In the genomic region with DNA sequence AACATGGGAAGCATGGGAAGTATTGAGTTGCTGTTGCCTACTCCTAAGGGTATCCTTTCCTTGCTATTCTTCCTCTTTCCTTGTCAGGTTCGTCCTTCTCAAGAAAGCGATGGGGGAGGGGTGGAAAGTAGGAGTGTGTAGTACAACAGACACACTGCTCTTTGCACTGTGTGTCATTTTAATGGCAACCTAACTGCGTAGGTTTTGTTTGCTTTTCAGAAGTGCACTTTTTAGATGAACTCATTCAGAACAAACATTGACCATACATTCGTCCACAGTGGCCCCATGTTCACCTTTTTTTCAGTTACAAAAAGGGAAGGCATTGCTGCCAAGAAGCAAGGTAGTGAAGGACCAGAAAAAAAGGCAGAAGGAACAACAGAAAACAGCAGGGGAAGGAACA, we compare ENCODE assay signal across 1 cellular context.
TF ChIP-seq lines count a peak whose summit lies in the region.

No MANE protein-coding gene starts in this region.

TF ChIP-seq in HepG2, 621 proteins besides CTCF, POLR2A, EP300 and RAD21 (continued from another document and continues in another):
- TF ChIP-seq ZBTB40 (IDR thresholded peaks at IDR 0.05) (no peak), ZBTB40 (CRISPR knock-in tag; IDR thresholded peaks at IDR 0.05) (no peak), NFKBIZ (CRISPR knock-in tag; IDR thresholded peaks at IDR 0.05) (no peak), FOXP1 (IDR thresholded peaks at IDR 0.05) (no peak), FOXP1 (CRISPR knock-in tag; IDR thresholded peaks at IDR 0.05) (peak; percentile 50; the same call in 1 of the 2 replicates), MAX (IDR thresholded peaks at IDR 0.05) (no peak), SRSF9 (IDR thresholded peaks at IDR 0.05; ENCODE audit: borderline replicate concordance, insufficient read depth, low read depth, low read length, poor library complexity, severe bottlenecking) (no peak), GZF1 (CRISPR knock-in tag; IDR thresholded peaks at IDR 0.05) (no peak), CEBPB (IDR thresholded peaks at IDR 0.05; ENCODE audit: borderline replicate concordance, low read depth, low read length) (no peak), ZNF850 (CRISPR knock-in tag; conservative IDR thresholded peaks at IDR 0.05) (no peak), ISL2 (CRISPR knock-in tag; IDR thresholded peaks at IDR 0.05) (peak; percentile 68), DPF2 (CRISPR knock-in tag; IDR thresholded peaks at IDR 0.05; ENCODE audit: borderline replicate concordance, low read depth) (peak; percentile 45; the same call in 1 of the 2 replicates), POGZ (CRISPR knock-in tag; IDR thresholded peaks at IDR 0.05) (peak; percentile 70; the same call in 1 of the 2 replicates), AHDC1 (CRISPR knock-in tag; IDR thresholded peaks at IDR 0.05; ENCODE audit: borderline replicate concordance) (peak; percentile 65; the same call in 1 of the 2 replicates), GABPA (IDR thresholded peaks at IDR 0.05; ENCODE audit: low read depth, low read length) (no peak), GABPA (CRISPR knock-in tag; IDR thresholded peaks at IDR 0.05; ENCODE audit: low read depth) (no peak), PBX2 (CRISPR knock-in tag; IDR thresholded peaks at IDR 0.05) (no peak), PBX3 (CRISPR knock-in tag; IDR thresholded peaks at IDR 0.05; ENCODE audit: borderline replicate concordance) (no peak), SATB2 (CRISPR knock-in tag; IDR thresholded peaks at IDR 0.05) (no peak)
- TF ChIP-seq, protein P1, sequence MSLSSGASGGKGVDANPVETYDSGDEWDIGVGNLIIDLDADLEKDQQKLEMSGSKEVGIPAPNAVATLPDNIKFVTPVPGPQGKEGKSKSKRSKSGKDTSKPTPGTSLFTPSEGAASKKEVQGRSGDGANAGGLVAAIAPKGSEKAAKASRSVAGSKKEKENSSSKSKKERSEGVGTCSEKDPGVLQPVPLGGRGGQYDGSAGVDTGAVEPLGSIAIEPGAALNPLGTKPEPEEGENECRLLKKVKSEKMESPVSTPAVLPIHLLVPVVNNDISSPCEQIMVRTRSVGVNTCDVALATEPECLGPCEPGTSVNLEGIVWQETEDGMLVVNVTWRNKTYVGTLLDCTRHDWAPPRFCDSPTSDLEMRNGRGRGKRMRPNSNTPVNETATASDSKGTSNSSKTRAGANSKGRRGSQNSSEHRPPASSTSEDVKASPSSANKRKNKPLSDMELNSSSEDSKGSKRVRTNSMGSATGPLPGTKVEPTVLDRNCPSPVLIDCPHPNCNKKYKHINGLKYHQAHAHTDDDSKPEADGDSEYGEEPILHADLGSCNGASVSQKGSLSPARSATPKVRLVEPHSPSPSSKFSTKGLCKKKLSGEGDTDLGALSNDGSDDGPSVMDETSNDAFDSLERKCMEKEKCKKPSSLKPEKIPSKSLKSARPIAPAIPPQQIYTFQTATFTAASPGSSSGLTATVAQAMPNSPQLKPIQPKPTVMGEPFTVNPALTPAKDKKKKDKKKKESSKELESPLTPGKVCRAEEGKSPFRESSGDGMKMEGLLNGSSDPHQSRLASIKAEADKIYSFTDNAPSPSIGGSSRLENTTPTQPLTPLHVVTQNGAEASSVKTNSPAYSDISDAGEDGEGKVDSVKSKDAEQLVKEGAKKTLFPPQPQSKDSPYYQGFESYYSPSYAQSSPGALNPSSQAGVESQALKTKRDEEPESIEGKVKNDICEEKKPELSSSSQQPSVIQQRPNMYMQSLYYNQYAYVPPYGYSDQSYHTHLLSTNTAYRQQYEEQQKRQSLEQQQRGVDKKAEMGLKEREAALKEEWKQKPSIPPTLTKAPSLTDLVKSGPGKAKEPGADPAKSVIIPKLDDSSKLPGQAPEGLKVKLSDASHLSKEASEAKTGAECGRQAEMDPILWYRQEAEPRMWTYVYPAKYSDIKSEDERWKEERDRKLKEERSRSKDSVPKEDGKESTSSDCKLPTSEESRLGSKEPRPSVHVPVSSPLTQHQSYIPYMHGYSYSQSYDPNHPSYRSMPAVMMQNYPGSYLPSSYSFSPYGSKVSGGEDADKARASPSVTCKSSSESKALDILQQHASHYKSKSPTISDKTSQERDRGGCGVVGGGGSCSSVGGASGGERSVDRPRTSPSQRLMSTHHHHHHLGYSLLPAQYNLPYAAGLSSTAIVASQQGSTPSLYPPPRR (CRISPR knock-in tag; IDR thresholded peaks at IDR 0.05; ENCODE audit: borderline replicate concordance), result peak; percentile 71; the same call in 1 of the 2 replicates
- TF ChIP-seq, protein P2, sequence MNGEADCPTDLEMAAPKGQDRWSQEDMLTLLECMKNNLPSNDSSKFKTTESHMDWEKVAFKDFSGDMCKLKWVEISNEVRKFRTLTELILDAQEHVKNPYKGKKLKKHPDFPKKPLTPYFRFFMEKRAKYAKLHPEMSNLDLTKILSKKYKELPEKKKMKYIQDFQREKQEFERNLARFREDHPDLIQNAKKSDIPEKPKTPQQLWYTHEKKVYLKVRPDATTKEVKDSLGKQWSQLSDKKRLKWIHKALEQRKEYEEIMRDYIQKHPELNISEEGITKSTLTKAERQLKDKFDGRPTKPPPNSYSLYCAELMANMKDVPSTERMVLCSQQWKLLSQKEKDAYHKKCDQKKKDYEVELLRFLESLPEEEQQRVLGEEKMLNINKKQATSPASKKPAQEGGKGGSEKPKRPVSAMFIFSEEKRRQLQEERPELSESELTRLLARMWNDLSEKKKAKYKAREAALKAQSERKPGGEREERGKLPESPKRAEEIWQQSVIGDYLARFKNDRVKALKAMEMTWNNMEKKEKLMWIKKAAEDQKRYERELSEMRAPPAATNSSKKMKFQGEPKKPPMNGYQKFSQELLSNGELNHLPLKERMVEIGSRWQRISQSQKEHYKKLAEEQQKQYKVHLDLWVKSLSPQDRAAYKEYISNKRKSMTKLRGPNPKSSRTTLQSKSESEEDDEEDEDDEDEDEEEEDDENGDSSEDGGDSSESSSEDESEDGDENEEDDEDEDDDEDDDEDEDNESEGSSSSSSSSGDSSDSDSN (CRISPR knock-in tag; IDR thresholded peaks at IDR 0.05), result no peak
